ENCODE assay signal across 1 cellular context in the genomic region with DNA sequence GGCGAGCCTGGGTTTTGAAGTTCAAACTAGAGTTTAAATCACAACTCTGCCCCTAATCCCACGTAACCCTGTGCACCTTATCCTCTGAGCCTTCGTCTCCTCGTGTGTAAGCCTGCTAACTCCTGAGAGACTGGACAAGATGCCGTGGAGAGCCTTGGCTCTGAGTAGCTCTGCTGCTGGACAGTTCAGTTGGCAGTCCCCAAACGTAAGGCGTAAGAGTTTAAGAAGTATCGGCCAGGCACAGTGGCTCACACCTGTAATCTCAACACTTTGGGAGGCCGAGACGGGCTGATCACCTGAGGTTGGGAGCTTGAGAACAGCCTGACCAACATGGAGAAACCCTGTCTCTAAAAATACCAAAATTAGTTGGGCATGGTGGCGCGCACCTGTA.
TF ChIP-seq lines count a peak whose summit lies in the region.

No MANE protein-coding gene starts in this region.

TF ChIP-seq in A549, 52 proteins besides CTCF, POLR2A, EP300 and RAD21 (continued from another document):
- TF ChIP-seq JUN (IDR thresholded peaks at IDR 0.05) (peak in 1 of 2 experiments; percentile 10; a peak in 2 of 5 replicates), NPAS2 (CRISPR knock-in tag; IDR thresholded peaks at IDR 0.05; ENCODE audit: borderline replicate concordance) (peak; percentile 16; the same call in 1 of the 2 replicates), MAX (IDR thresholded peaks at IDR 0.05) (no peak), JUNB (IDR thresholded peaks at IDR 0.05) (no peak), HOXA7 (CRISPR knock-in tag; IDR thresholded peaks at IDR 0.05) (peak; percentile 22; the same call in 1 of the 2 replicates), GATA3 (IDR thresholded peaks at IDR 0.05; ENCODE audit: borderline replicate concordance) (0 out of 2 replicates have a peak, but pooled peaks have one; percentile 5), TP53 (CRISPR knock-in tag; IDR thresholded peaks at IDR 0.05) (peak; percentile 9; the same call in 1 of the 2 replicates), FOSB (CRISPR knock-in tag; IDR thresholded peaks at IDR 0.05) (peak; percentile 86)
- TF ChIP-seq, protein P1, sequence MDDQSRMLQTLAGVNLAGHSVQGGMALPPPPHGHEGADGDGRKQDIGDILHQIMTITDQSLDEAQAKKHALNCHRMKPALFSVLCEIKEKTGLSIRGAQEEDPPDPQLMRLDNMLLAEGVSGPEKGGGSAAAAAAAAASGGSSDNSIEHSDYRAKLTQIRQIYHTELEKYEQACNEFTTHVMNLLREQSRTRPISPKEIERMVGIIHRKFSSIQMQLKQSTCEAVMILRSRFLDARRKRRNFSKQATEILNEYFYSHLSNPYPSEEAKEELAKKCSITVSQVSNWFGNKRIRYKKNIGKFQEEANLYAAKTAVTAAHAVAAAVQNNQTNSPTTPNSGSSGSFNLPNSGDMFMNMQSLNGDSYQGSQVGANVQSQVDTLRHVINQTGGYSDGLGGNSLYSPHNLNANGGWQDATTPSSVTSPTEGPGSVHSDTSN (IDR thresholded peaks at IDR 0.05): peak; percentile 9; the same call in 1 of the 2 replicates
